18 cellular contexts compared by ENCODE assay signal in the genomic region with DNA sequence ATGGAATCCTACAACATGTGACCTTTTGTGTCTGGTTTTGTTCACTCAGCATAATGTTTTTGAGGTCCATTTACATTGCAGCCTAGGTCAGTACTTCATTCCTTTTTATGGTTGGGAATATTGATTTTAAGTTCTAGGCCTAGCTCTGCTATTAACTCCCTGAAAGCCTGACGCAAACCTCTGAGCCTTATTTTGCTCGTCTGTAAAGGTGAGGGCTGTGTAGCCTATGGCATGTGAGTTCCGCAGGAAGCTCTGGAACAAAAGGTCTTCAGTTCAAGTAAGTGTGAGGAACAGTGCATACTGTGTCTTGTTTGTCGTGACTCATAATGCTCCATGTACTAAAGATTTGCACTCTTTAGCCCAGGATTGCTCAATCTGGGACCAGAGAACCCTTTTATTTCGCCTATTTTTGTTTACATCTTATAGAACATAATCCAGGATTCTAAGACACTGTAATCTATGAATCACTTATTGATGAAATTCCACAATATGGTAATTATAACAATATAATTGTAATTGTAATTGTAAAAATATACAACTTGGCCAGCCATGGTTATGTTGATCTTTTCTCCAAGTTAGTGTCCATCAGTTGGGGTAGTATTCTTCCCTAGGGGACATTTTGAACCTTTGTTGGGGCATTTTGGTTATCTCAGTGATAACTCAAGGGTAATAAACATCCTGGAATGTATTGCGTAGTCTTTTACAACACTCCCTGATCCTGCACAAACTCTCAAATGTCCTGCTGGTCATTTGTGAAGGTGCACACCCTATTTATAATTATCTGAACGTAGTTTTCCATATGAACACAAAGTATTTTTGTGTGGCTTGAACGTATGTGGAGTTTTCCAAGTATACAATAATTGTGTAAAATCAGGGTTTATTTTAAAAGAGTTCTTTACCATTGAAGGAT.
DNase-seq lines count a peak whose midpoint lies in the region; ATAC-seq and TF ChIP-seq lines count a peak whose summit lies in the region.
"Had no signal": no experiment of that assay in that cellular context is flagged by ENCODE, and none has a peak within 500 bp of the region (broad histone marks: within the 10 kb centered on the region; RNA-seq: fewer than 3 reads in every experiment).

No MANE protein-coding gene starts in this region.

- no peak for TF ChIP-seq CTCF in RWPE1 (conservative IDR thresholded peaks at IDR 0.05; ENCODE audit: low read depth)
- TF ChIP-seq CTCF in neural crest cell (conservative IDR thresholded peaks at IDR 0.05) = peak; percentile 34

- no peaks in the 10 kb centered on the region for H3K27me3 Mint-ChIP-seq in neural crest cell (ENCODE audit: low read depth)
- no peaks in the 10 kb centered on the region for H3K27me3 Mint-ChIP-seq in stimulated activated naive B cell treated with anti-CD40 and anti-IgM and Interleukin-4, amounts not matched to agents 10 μg/mL and 1 μg/mL and 100 μg/mL, for 72 hours
- H3K27me3 Mint-ChIP-seq: activated CD4-positive, alpha-beta T cell treated with anti-CD3 and anti-CD28 coated beads, Interleukin-2, amount 10 ng/mL, durations not matched to agents 24 days and 14 days; CD8-positive, alpha-beta memory T cell; naive B cell had no signal

- POLR2A ChIA-PET in RWPE1 (lab: Yijun Ruan, JAX; ENCODE audit: low non-redundant PET) = no interaction called here

- H3K4me1 Mint-ChIP-seq in neural crest cell = peaks cover 58% of the 10 kb centered on the region
- H3K4me1 Mint-ChIP-seq in stimulated activated naive B cell treated with anti-CD40 and anti-IgM and Interleukin-4, amounts not matched to agents 10 μg/mL and 1 μg/mL and 100 μg/mL, for 72 hours = peaks cover 1 to 6% of the 10 kb centered on the region in 2 donors
- H3K4me1 Mint-ChIP-seq: activated CD4-positive, alpha-beta T cell treated with anti-CD3 and anti-CD28 coated beads, Interleukin-2, amount 10 ng/mL, durations not matched to agents 24 days and 14 days; CD8-positive, alpha-beta memory T cell; naive B cell had no signal

- DNase-seq in ELR (ENCODE audit: low read depth) = peak; percentile 5
- DNase-seq in RWPE1 (ENCODE audit: low spot score) = peak; percentile 49
- peak; percentile 22 for DNase-seq in fibroblast of gingiva (ENCODE audit: low read depth)
- DNase-seq in neural crest cell (ENCODE audit: low read depth, low spot score) = no peak
- DNase-seq in stimulated activated naive B cell treated with anti-CD40 and anti-IgM and Interleukin-4, amounts not matched to agents 10 μg/mL and 1 μg/mL and 100 μg/mL, for 72 hours = no peak
- no peak for DNase-seq in superior temporal gyrus (ENCODE audit: extremely low spot score)
- DNase-seq in cerebellar cortex (ENCODE audit: low spot score) = no peak
- no peak for DNase-seq in activated naive CD4-positive, alpha-beta T cell treated with Interleukin-2 at 50 U/mL for 16 hours
- DNase-seq: activated CD4-positive, alpha-beta T cell treated with anti-CD3 and anti-CD28 coated beads, Interleukin-2, amount 10 ng/mL, durations not matched to agents 24 days and 14 days; activated CD8-positive, alpha-beta memory T cell treated with anti-CD3 and anti-CD28 coated beads, Interleukin-2, amount 50 U/mL, for 48 hours; body of pancreas; CD8-positive, alpha-beta memory T cell; KG1; naive B cell; NCI-H1105 treated with DMSO at 0.1 percent for 48 hours; SHP77 treated with DMSO at 0.1 percent for 48 hours; stimulated activated CD4-positive, alpha-beta T cell treated with anti-CD3 and anti-CD28 coated beads, Interleukin-2, amount 100 ng/mL, for 24 hours; T1000 had no signal

- CTCF ChIA-PET in RWPE1 (lab: Yijun Ruan, JAX) = no interaction called here

- H3K36me3 Mint-ChIP-seq in neural crest cell (ENCODE audit: low read depth) = no peaks in the 10 kb centered on the region
- H3K36me3 Mint-ChIP-seq in stimulated activated naive B cell treated with anti-CD40 and anti-IgM and Interleukin-4, amounts not matched to agents 10 μg/mL and 1 μg/mL and 100 μg/mL, for 72 hours = peaks cover 5 to 45% of the 10 kb centered on the region in 2 donors

- H3K4me3 Mint-ChIP-seq in neural crest cell = no peak overlapping the region
- H3K4me3 Mint-ChIP-seq in stimulated activated naive B cell treated with anti-CD40 and anti-IgM and Interleukin-4, amounts not matched to agents 10 μg/mL and 1 μg/mL and 100 μg/mL, for 72 hours = no peak overlapping the region
- H3K4me3 Mint-ChIP-seq: activated CD4-positive, alpha-beta T cell treated with anti-CD3 and anti-CD28 coated beads, Interleukin-2, amount 10 ng/mL, durations not matched to agents 24 days and 14 days; CD8-positive, alpha-beta memory T cell; naive B cell had no signal

- H3K9me3 Mint-ChIP-seq in neural crest cell = no peaks in the 10 kb centered on the region
- no peaks in the 10 kb centered on the region for H3K9me3 Mint-ChIP-seq in stimulated activated naive B cell treated with anti-CD40 and anti-IgM and Interleukin-4, amounts not matched to agents 10 μg/mL and 1 μg/mL and 100 μg/mL, for 72 hours
- H3K9me3 Mint-ChIP-seq: activated CD4-positive, alpha-beta T cell treated with anti-CD3 and anti-CD28 coated beads, Interleukin-2, amount 10 ng/mL, durations not matched to agents 24 days and 14 days; CD8-positive, alpha-beta memory T cell; naive B cell had no signal

- H3K27ac Mint-ChIP-seq in neural crest cell (ENCODE audit: unreplicated experiment) = peak overlapping the region; percentile 79
- no peak overlapping the region for H3K27ac Mint-ChIP-seq in stimulated activated naive B cell treated with anti-CD40 and anti-IgM and Interleukin-4, amounts not matched to agents 10 μg/mL and 1 μg/mL and 100 μg/mL, for 72 hours
- H3K27ac Mint-ChIP-seq: activated CD4-positive, alpha-beta T cell treated with anti-CD3 and anti-CD28 coated beads, Interleukin-2, amount 10 ng/mL, durations not matched to agents 24 days and 14 days; CD8-positive, alpha-beta memory T cell had no signal

- no peak overlapping the region for H3K27ac ChIP-seq in RWPE1
- H3K27ac ChIP-seq: body of pancreas had no signal

- no peak for ATAC-seq in stimulated activated naive B cell treated with anti-CD40 and anti-IgM and Interleukin-4, amounts not matched to agents 10 μg/mL and 1 μg/mL and 100 μg/mL, for 72 hours (replicated peaks)
- ATAC-seq: body of pancreas had no signal

Comparison
In these comparisons a context has a peak if more than half of its experiments do, and no peak if none do; other contexts are left out.
1. DNase-seq: peak in ELR (single experiment), RWPE1 (single experiment) and fibroblast of gingiva (single experiment); none in neural crest cell (single experiment), stimulated activated naive B cell treated with anti-CD40 and anti-IgM and Interleukin-4, amounts not matched to agents 10 μg/mL and 1 μg/mL and 100 μg/mL, for 72 hours (single experiment), superior temporal gyrus (single experiment), cerebellar cortex (single experiment) and activated naive CD4-positive, alpha-beta T cell treated with Interleukin-2 at 50 U/mL for 16 hours (single experiment).